ENCODE assay signal across 8 cellular contexts in the genomic region with DNA sequence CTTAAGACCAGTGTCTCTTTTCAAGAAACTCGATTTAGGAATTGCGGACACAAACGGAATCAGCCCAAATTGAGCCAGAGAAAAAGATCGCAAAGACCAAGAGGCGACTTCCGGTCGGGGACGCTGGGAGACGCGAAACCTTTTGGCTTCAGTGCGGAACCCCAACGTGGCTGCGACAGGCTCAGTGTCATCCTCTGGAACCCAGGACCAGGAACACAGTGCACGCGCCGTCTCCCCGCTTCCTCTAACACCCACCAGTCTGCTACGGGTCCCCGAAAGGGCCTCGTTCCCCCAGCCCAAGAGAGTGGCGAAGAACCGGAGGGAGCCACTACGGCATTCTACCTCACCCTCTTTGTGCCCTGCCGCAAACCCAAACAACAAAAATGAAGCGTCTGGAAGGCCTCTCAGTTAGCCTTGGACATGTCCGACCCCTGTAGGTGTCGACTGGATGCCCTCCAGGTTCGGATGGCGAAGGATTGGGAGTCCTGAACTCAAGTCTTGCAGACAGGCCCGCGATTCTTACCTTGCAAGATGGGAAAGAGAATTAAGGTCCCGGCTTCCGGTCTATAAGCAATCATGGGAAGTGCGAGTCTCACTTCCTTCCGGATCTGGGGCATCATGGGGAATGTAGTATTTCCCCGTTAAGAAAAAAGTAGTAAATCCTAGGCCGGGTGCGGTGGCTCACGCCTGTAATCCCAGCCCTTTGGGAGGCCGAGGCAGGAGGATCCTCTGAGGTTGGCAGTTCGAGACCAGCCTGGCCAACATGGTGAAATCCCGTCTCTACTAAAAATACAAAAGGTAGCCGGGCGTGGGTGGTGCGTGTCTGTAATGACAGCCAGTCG. TPM values are rescaled to one million over a fixed set of nuclear protein-coding genes. Genes with fewer than 3 reads are reported as not detected.
DNase-seq lines count a peak whose midpoint lies in the region; ATAC-seq and TF ChIP-seq lines count a peak whose summit lies in the region.

A gene (minus strand): TSS at position 542 of the 842 bp plus-strand sequence. CDS start 949 bp downstream, outside the sequence.

- H3K36me3 ChIP-seq in kidney epithelial cell (ENCODE audit: control insufficient read depth, insufficient read depth, low read length): peaks cover 3% of the 10 kb centered on the region

- ATAC-seq in HG03342 (IDR thresholded peaks at IDR 0.05; ENCODE audit: unreplicated experiment): peak; percentile 79

- in situ Hi-C loops in GM18951 (cut with MboI; ENCODE audit: low sequenced_read_pairs, unreplicated experiment): no loop called here

- H3K9me3 Mint-ChIP-seq in chondrocyte (ENCODE audit: low read depth): no peaks in the 10 kb centered on the region

- H3K27me3 ChIP-seq in kidney epithelial cell (ENCODE audit: control insufficient read depth, insufficient read depth, low read length): no peaks in the 10 kb centered on the region

- TF ChIP-seq CTCF in chondrocyte (IDR thresholded peaks at IDR 0.05) (no peak), kidney epithelial cell (IDR thresholded peaks at IDR 0.05; ENCODE audit: insufficient read depth, low read length, poor library complexity, severe bottlenecking) (no peak)

- peak within 1 kb of the TSS; percentile 99 for H3K27ac Mint-ChIP-seq in chondrocyte (ENCODE audit: unreplicated experiment)

- H3K4me1 Mint-ChIP-seq in chondrocyte (ENCODE audit: low read depth): peaks cover 38% of the 10 kb centered on the region

- peak; percentile 93 for DNase-seq in AG08395 (ENCODE audit: low spot score)
- DNase-seq in NCI-H446 treated with DMSO at 0.1 percent for 48 hours (lab: John Stamatoyannopoulos, UW): peak; percentile 89
- DNase-seq in activated CD4-positive, alpha-beta T cell treated with anti-CD3 and anti-CD28 coated beads for 1 hour: peak; percentile 61
- no peak for DNase-seq in chondrocyte (ENCODE audit: low spot score)
- DNase-seq in kidney epithelial cell (ENCODE audit: low read depth): peak; percentile 83
- peak; percentile 79 for DNase-seq in stimulated activated CD4-positive, alpha-beta T cell treated with anti-CD3 and anti-CD28 coated beads, Interleukin-15, amount 100 ng/mL, for 24 hours

- H3K36me3 Mint-ChIP-seq in chondrocyte (ENCODE audit: low read depth): peaks cover 35% of the 10 kb centered on the region

- peak; percentile 97 for TF ChIP-seq POLR2A in GM18951 (IDR thresholded peaks at IDR 0.05; ENCODE audit: extremely low read depth, insufficient read depth, insufficient read length)

- no peaks in the 10 kb centered on the region for H3K27me3 Mint-ChIP-seq in chondrocyte (ENCODE audit: low read depth)

- H3K4me3 ChIP-seq in kidney epithelial cell (ENCODE audit: low read depth, low read length): peak within 1 kb of the TSS; percentile 77

- H3K4me3 Mint-ChIP-seq in chondrocyte (ENCODE audit: unreplicated experiment): peak within 1 kb of the TSS; percentile 99

RNA-seq across cellular contexts. Expression of the gene that starts here (rescaled TPM):
- total RNA-seq in chondrocyte: 896 to 952 TPM (median 905 TPM) in 3 replicates
- total RNA-seq in kidney epithelial cell: 2,304 and 2,771 TPM in 2 replicates
